In the genomic region with DNA sequence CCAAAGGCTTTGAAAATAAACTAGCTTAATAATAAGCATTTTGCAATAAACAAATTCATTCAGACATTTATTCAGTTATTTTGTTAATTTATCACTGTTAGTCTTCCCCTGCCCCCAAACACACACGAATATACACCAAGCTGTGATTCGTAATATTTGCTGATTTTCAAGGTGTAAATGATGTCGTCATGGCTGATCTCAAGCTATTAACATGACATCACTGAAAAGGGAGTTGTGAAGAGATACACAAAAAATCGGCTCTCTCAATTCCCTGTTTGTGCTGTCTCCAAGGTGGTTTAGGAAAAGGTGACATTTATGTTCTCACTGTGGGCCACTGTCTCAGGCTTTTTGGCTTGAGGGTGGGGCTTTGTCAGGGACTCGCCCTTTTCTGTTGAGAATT, we compare ENCODE assay signal across 2 cellular contexts.
TF ChIP-seq lines count a peak whose summit lies in the region.

No MANE protein-coding gene starts in this region.

TF ChIP-seq in HepG2, 621 proteins besides CTCF, POLR2A, EP300 and RAD21 (continued from another document):
- TF ChIP-seq ATF7 (IDR thresholded peaks at IDR 0.05) (peak; percentile 89), ATF7 (CRISPR knock-in tag; IDR thresholded peaks at IDR 0.05) (no peak), NR2F6 (IDR thresholded peaks at IDR 0.05) (no peak), NR2F6 (CRISPR knock-in tag; IDR thresholded peaks at IDR 0.05) (no peak), CREB1 (IDR thresholded peaks at IDR 0.05) (peak; percentile 79), CREB1 (CRISPR knock-in tag; IDR thresholded peaks at IDR 0.05) (no peak)

TF ChIP-seq in WTC11, 78 proteins besides CTCF, POLR2A, EP300 and RAD21 (continued from another document):
- TF ChIP-seq MLX (CRISPR knock-in tag; IDR thresholded peaks at IDR 0.05) (no peak), EMX1 (CRISPR knock-in tag; IDR thresholded peaks at IDR 0.05) (no peak), ZNF219 (CRISPR knock-in tag; IDR thresholded peaks at IDR 0.05; ENCODE audit: borderline replicate concordance) (no peak), ZBTB21 (CRISPR knock-in tag; IDR thresholded peaks at IDR 0.05; ENCODE audit: borderline replicate concordance) (no peak), TEAD4 (CRISPR knock-in tag; IDR thresholded peaks at IDR 0.05) (no peak), FOXJ3 (CRISPR knock-in tag; IDR thresholded peaks at IDR 0.05; ENCODE audit: borderline replicate concordance) (no peak), ZNF138 (CRISPR knock-in tag; conservative IDR thresholded peaks at IDR 0.05) (no peak)
- TF ChIP-seq, protein P1, sequence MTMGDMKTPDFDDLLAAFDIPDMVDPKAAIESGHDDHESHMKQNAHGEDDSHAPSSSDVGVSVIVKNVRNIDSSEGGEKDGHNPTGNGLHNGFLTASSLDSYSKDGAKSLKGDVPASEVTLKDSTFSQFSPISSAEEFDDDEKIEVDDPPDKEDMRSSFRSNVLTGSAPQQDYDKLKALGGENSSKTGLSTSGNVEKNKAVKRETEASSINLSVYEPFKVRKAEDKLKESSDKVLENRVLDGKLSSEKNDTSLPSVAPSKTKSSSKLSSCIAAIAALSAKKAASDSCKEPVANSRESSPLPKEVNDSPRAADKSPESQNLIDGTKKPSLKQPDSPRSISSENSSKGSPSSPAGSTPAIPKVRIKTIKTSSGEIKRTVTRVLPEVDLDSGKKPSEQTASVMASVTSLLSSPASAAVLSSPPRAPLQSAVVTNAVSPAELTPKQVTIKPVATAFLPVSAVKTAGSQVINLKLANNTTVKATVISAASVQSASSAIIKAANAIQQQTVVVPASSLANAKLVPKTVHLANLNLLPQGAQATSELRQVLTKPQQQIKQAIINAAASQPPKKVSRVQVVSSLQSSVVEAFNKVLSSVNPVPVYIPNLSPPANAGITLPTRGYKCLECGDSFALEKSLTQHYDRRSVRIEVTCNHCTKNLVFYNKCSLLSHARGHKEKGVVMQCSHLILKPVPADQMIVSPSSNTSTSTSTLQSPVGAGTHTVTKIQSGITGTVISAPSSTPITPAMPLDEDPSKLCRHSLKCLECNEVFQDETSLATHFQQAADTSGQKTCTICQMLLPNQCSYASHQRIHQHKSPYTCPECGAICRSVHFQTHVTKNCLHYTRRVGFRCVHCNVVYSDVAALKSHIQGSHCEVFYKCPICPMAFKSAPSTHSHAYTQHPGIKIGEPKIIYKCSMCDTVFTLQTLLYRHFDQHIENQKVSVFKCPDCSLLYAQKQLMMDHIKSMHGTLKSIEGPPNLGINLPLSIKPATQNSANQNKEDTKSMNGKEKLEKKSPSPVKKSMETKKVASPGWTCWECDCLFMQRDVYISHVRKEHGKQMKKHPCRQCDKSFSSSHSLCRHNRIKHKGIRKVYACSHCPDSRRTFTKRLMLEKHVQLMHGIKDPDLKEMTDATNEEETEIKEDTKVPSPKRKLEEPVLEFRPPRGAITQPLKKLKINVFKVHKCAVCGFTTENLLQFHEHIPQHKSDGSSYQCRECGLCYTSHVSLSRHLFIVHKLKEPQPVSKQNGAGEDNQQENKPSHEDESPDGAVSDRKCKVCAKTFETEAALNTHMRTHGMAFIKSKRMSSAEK (CRISPR knock-in tag; IDR thresholded peaks at IDR 0.05; ENCODE audit: borderline replicate concordance) = no peak
- TF ChIP-seq, protein P2, sequence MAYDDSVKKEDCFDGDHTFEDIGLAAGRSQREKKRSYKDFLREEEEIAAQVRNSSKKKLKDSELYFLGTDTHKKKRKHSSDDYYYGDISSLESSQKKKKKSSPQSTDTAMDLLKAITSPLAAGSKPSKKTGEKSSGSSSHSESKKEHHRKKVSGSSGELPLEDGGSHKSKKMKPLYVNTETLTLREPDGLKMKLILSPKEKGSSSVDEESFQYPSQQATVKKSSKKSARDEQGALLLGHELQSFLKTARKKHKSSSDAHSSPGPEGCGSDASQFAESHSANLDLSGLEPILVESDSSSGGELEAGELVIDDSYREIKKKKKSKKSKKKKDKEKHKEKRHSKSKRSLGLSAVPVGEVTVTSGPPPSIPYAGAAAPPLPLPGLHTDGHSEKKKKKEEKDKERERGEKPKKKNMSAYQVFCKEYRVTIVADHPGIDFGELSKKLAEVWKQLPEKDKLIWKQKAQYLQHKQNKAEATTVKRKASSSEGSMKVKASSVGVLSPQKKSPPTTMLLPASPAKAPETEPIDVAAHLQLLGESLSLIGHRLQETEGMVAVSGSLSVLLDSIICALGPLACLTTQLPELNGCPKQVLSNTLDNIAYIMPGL (CRISPR knock-in tag; IDR thresholded peaks at IDR 0.05) = no peak
